Comparison of ENCODE assay signal across 14 cellular contexts in genomic region chr17:48749621-48750553, GRCh38. TPM values are rescaled to one million over a fixed set of nuclear protein-coding genes. Genes with fewer than 3 reads are reported as not detected.
A peak's percentile ranks its signal among the peaks of the same experiment; 100 is the strongest.
DNase-seq lines count a peak whose midpoint lies in the region; ATAC-seq and TF ChIP-seq lines count a peak whose summit lies in the region.
"Had no signal": no experiment of that assay in that cellular context is flagged by ENCODE, and none has a peak within 500 bp of the region (broad histone marks: within the 10 kb centered on the region; RNA-seq: fewer than 3 reads in every experiment).

No MANE protein-coding gene starts in this region.

- no peak overlapping the region for H3K4me3 Mint-ChIP-seq in activated CD4-positive, alpha-beta T cell treated with anti-CD3 and anti-CD28 coated beads, Interleukin-2, amount 10 ng/mL, durations not matched to agents 24 days and 14 days
- no peak overlapping the region for H3K4me3 Mint-ChIP-seq in WTC11
- H3K4me3 Mint-ChIP-seq: HFFc6 had no signal

- POLR2A ChIA-PET in WTC11 (lab: Charles Lee) = interaction anchor here (0.8 kb wide), 1 partner anchor 27 kb away, joined by 3 read pairs; the partner anchor contains the start of gene PRAC2

- no peak overlapping the region for H3K18ac ChIP-seq in mesendoderm (ENCODE audit: low read length)

- CTCF ChIA-PET in WTC11 (lab: Charles Lee) = interaction anchor here (0.8 to 3.9 kb wide), 7 partner anchors 25 to 134 kb away, joined by 3 to 25 read pairs (median 6); partner anchors contain the start of gene PRAC2

- H3K4me3 ChIP-seq in mesendoderm (ENCODE audit: low read length) (no peak overlapping the region), vagina (no peak overlapping the region)

- peaks cover 83% of the 10 kb centered on the region for H3K27me3 ChIP-seq in mesendoderm (ENCODE audit: insufficient read depth, low read length, poor library complexity)
- peaks cover 19% of the 10 kb centered on the region for H3K27me3 ChIP-seq in vagina

- H3K9ac ChIP-seq in mesendoderm (ENCODE audit: low read length) = no peak overlapping the region

- TF ChIP-seq CTCF in WTC11 (IDR thresholded peaks at IDR 0.05) (no peak), vagina (IDR thresholded peaks at IDR 0.05) (no peak)

- H3K4ac ChIP-seq in mesendoderm (ENCODE audit: low read depth, low read length) = no peak overlapping the region

- H3K27ac ChIP-seq in mesendoderm (ENCODE audit: low read depth, low read length) = no peak overlapping the region
- peak overlapping the region; percentile 66 for H3K27ac ChIP-seq in vagina

- no peaks in the 10 kb centered on the region for H3K9me3 Mint-ChIP-seq in activated CD4-positive, alpha-beta T cell treated with anti-CD3 and anti-CD28 coated beads, Interleukin-2, amount 10 ng/mL, durations not matched to agents 24 days and 14 days
- no peaks in the 10 kb centered on the region for H3K9me3 Mint-ChIP-seq in WTC11
- H3K9me3 Mint-ChIP-seq: HFFc6 had no signal

- peak overlapping the region; percentile 35 for H3K56ac ChIP-seq in mesendoderm (ENCODE audit: low read length)

- DNase-seq in activated CD4-positive, alpha-beta T cell treated with anti-CD3 and anti-CD28 coated beads, Interleukin-2, amount 10 ng/mL, durations not matched to agents 24 days and 14 days = no peak
- no peak for DNase-seq in activated CD4-positive, alpha-beta T cell treated with anti-CD3 and anti-CD28 coated beads for 48 hours
- DNase-seq in WTC11 (ENCODE audit: low spot score) (no peak), mesendoderm (peak; percentile 48), vagina (ENCODE audit: extremely low spot score in 2 of 2) (no peak), EL (no peak), inferior parietal cortex (ENCODE audit: extremely low spot score) (no peak), GDM1 (lab: John Stamatoyannopoulos, UW) (no peak)
- DNase-seq: Caco-2, HFFc6, MV-4-11, NCI-H1436, NCI-H2081, NCI-H526 had no signal

- H2BK15ac ChIP-seq in mesendoderm (replicated peaks; ENCODE audit: low read depth) = no peak overlapping the region

- WGBS in mesendoderm (ENCODE audit: extremely low coverage, insufficient coverage, low lambda C conversion rate) = no CpG with 5 or more reads among the region's 32 CpGs

- peak overlapping the region; percentile 14 for H3K4me2 ChIP-seq in mesendoderm (ENCODE audit: low read length)

- H3K9me3 ChIP-seq in vagina = no peaks in the 10 kb centered on the region
- H3K9me3 ChIP-seq: Caco-2 had no signal

- H3K79me1 ChIP-seq in mesendoderm (ENCODE audit: low read length) = no peaks in the 10 kb centered on the region

- no peak overlapping the region for H4K8ac ChIP-seq in mesendoderm (ENCODE audit: low read depth, low read length)

- peaks cover 85% of the 10 kb centered on the region for H3K27me3 Mint-ChIP-seq in activated CD4-positive, alpha-beta T cell treated with anti-CD3 and anti-CD28 coated beads, Interleukin-2, amount 10 ng/mL, durations not matched to agents 24 days and 14 days
- peaks cover 100% of the 10 kb centered on the region for H3K27me3 Mint-ChIP-seq in WTC11 (ENCODE audit: low read depth)

- no peak overlapping the region for H2BK120ac ChIP-seq in mesendoderm (ENCODE audit: low read depth, low read length)

- no peaks in the 10 kb centered on the region for H3K36me3 Mint-ChIP-seq in activated CD4-positive, alpha-beta T cell treated with anti-CD3 and anti-CD28 coated beads, Interleukin-2, amount 10 ng/mL, durations not matched to agents 24 days and 14 days (ENCODE audit: low read depth)
- 0 out of 2 replicates have a peak, but pooled peaks cover 4% of the 10 kb centered on the region for H3K36me3 Mint-ChIP-seq in WTC11

- peak; percentile 18 for ATAC-seq in WTC11

- no peaks in the 10 kb centered on the region for H3K36me3 ChIP-seq in mesendoderm (ENCODE audit: control insufficient read depth, insufficient read depth, low read length)
- no peaks in the 10 kb centered on the region for H3K36me3 ChIP-seq in vagina

- peaks cover 8% of the 10 kb centered on the region for H3K4me1 Mint-ChIP-seq in activated CD4-positive, alpha-beta T cell treated with anti-CD3 and anti-CD28 coated beads, Interleukin-2, amount 10 ng/mL, durations not matched to agents 24 days and 14 days
- H3K4me1 Mint-ChIP-seq in WTC11 = peaks cover 43% of the 10 kb centered on the region

- H3K79me2 ChIP-seq in mesendoderm (ENCODE audit: control insufficient read depth, insufficient read depth, low read length) = no peaks in the 10 kb centered on the region

- H3K27ac Mint-ChIP-seq in activated CD4-positive, alpha-beta T cell treated with anti-CD3 and anti-CD28 coated beads, Interleukin-2, amount 10 ng/mL, durations not matched to agents 24 days and 14 days = peak overlapping the region; percentile 14
- H3K27ac Mint-ChIP-seq in WTC11 = no peak overlapping the region
- H3K27ac Mint-ChIP-seq: HFFc6 had no signal

- H3K4me1 ChIP-seq in mesendoderm (ENCODE audit: control insufficient read depth, low read depth, low read length) (peaks cover 3% of the 10 kb centered on the region), vagina (peaks cover 56% of the 10 kb centered on the region)

- intact Hi-C loops in activated CD4-positive, alpha-beta T cell treated with anti-CD3 and anti-CD28 coated beads, Interleukin-2, amount 10 ng/mL, durations not matched to agents 24 days and 14 days (cut with micrococcal nuclease) = loop anchor here (2.0 kb wide), 2 partner anchors 25 to 245 kb away; no protein-coding TSS in a partner anchor
- intact Hi-C loops in vagina (cut with DNase I) = loop anchor here (2.0 to 10.0 kb wide), 2 partner anchors 27 to 255 kb away; partner anchors contain the start of genes PRAC1 and PRAC2

- H3K23ac ChIP-seq in mesendoderm (ENCODE audit: low read length) = peak overlapping the region; percentile 73

- H2AK5ac ChIP-seq in mesendoderm (ENCODE audit: low read length) = no peak overlapping the region

- H2BK5ac ChIP-seq in mesendoderm (ENCODE audit: low read length) = no peak overlapping the region

- H4K5ac ChIP-seq in mesendoderm (ENCODE audit: low read length) = no peak overlapping the region

- no peak for TF ChIP-seq POLR2A in vagina (IDR thresholded peaks at IDR 0.05)

TF ChIP-seq in WTC11, 78 proteins besides CTCF, POLR2A, EP300 and RAD21 (continues in another document):
- TF ChIP-seq E2F5 (CRISPR knock-in tag; IDR thresholded peaks at IDR 0.05) (no peak), ZNF396 (CRISPR knock-in tag; IDR thresholded peaks at IDR 0.05; ENCODE audit: borderline replicate concordance) (no peak), RORB (CRISPR knock-in tag; IDR thresholded peaks at IDR 0.05) (no peak), SOX15 (CRISPR knock-in tag; IDR thresholded peaks at IDR 0.05) (no peak), NFYB (CRISPR knock-in tag; conservative IDR thresholded peaks at IDR 0.05; ENCODE audit: low read depth) (no peak), ATF3 (CRISPR knock-in tag; conservative IDR thresholded peaks at IDR 0.05) (no peak), ZNF219 (CRISPR knock-in tag; IDR thresholded peaks at IDR 0.05; ENCODE audit: borderline replicate concordance) (no peak), ELF4 (CRISPR knock-in tag; IDR thresholded peaks at IDR 0.05; ENCODE audit: low read depth) (no peak), CREB1 (CRISPR knock-in tag; IDR thresholded peaks at IDR 0.05) (no peak), HMGXB4 (CRISPR knock-in tag; IDR thresholded peaks at IDR 0.05) (no peak), OVOL2 (CRISPR knock-in tag; IDR thresholded peaks at IDR 0.05; ENCODE audit: borderline replicate concordance) (no peak), FOXK1 (CRISPR knock-in tag; IDR thresholded peaks at IDR 0.05) (no peak)

RNA-seq across cellular contexts. Expression of gene HOXB13, which starts 21.3 kb away (rescaled TPM):
- total RNA-seq in activated CD4-positive, alpha-beta T cell treated with anti-CD3 and anti-CD28 coated beads, Interleukin-2, amount 10 ng/mL, durations not matched to agents 24 days and 14 days = not detected in 2 replicates
- total RNA-seq in WTC11 (2021) (1.6 to 2.8 TPM (median 1.7 TPM) in 3 replicates), vagina (5.4 TPM)
- 0.04 TPM for polyA plus RNA-seq in mesendoderm (2013, experiment 1 of 2)
- 0.01 TPM for polyA plus RNA-seq in mesendoderm (2013, experiment 2 of 2)
- total RNA-seq: HFFc6 had no signal

RNA-seq across cellular contexts. Expression of gene PRAC2, which starts 26.9 kb away (rescaled TPM):
- not detected in 2 replicates for total RNA-seq in activated CD4-positive, alpha-beta T cell treated with anti-CD3 and anti-CD28 coated beads, Interleukin-2, amount 10 ng/mL, durations not matched to agents 24 days and 14 days
- total RNA-seq in WTC11 (2021) (8.0 to 22.3 TPM (median 9.2 TPM) in 3 replicates), vagina (not detected)
- 0.69 TPM for polyA plus RNA-seq in mesendoderm (2013, experiment 1 of 2)
- 0.32 TPM for polyA plus RNA-seq in mesendoderm (2013, experiment 2 of 2)
- total RNA-seq: Caco-2, HFFc6 had no signal

RNA-seq across cellular contexts. Expression of gene PRAC1, which starts 27.6 kb away (rescaled TPM):
- not detected in 2 replicates for total RNA-seq in activated CD4-positive, alpha-beta T cell treated with anti-CD3 and anti-CD28 coated beads, Interleukin-2, amount 10 ng/mL, durations not matched to agents 24 days and 14 days
- total RNA-seq in WTC11 (2021) (35.2 to 60.8 TPM (median 37.9 TPM) in 3 replicates), vagina (9.6 TPM)
- polyA plus RNA-seq in mesendoderm (2013, experiment 1 of 2) = 3.5 TPM
- 2.9 TPM for polyA plus RNA-seq in mesendoderm (2013, experiment 2 of 2)
- total RNA-seq: Caco-2, HFFc6 had no signal

Comparison
In these comparisons a context has a peak if more than half of its experiments do, and no peak if none do; other contexts are left out.
1. RNA of gene PRAC1, which starts 27.6 kb away (total RNA-seq): 35.2 to 60.8 TPM in WTC11 and 9.6 TPM in vagina (single experiment); not detected in activated CD4-positive, alpha-beta T cell treated with anti-CD3 and anti-CD28 coated beads, Interleukin-2, amount 10 ng/mL, durations not matched to agents 24 days and 14 days; every median in the first group is over 10 times any median in the second.